Comparison of ENCODE assay signal across 17 cellular contexts in the genomic region with DNA sequence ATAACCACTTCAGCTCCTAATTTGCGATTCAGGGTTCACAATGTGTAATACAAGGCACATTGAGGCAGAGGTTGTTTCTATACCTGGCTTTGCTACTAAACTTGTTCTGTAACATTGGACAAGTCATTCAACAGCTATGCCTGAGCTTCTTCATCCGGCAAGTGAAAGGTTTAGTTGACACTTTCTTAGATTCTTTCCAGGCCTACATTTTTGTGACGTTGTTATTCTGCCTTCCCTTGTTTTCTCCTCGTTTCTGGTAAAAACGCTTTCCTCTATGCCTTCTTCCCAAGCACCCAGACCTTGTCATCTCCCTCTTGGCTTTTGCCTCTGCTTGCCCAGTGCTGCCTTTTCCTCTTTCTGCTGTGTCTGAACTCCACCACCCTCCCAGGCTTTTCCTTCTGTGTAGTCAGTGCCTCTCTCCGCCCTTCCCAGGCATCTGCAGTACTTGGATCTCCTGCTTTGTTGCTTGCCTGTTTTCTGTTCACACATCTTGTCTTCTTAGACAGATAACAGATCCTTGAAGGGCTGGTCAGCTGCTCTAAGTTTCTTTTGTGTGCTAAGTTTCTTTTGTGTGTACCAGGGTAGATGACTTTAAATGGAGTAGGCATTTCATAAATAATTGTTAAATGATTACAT. TPM values are rescaled to one million over a fixed set of nuclear protein-coding genes. Genes with fewer than 3 reads are reported as not detected.
DNase-seq lines count a peak whose midpoint lies in the region; ATAC-seq, FAIRE-seq and TF ChIP-seq lines count a peak whose summit lies in the region.
"Had no signal": no experiment of that assay in that cellular context is flagged by ENCODE, and none has a peak within 500 bp of the region (broad histone marks: within the 10 kb centered on the region; RNA-seq: fewer than 3 reads in every experiment).

No MANE protein-coding gene starts in this region.

- TF ChIP-seq CTCF in mammary epithelial cell (conservative IDR thresholded peaks at IDR 0.05 in 1 of 2, IDR thresholded peaks at IDR 0.05 in 1 of 2; ENCODE audit: extremely low read depth in 1 of 2, insufficient read depth in 1 of 2, low read depth in 1 of 2, low read length in 2 of 2) (no peak), breast epithelium (IDR thresholded peaks at IDR 0.05) (no peak), tibial nerve (IDR thresholded peaks at IDR 0.05) (no peak), MM.1S (IDR thresholded peaks at IDR 0.05; ENCODE audit: low read length) (no peak)

- no peak overlapping the region for H3K14ac ChIP-seq in neuronal stem cell (ENCODE audit: low read length)

- no peak overlapping the region for H2BK5ac ChIP-seq in neuronal stem cell (ENCODE audit: low read length)

- no peak for TF ChIP-seq POLR2A in breast epithelium (IDR thresholded peaks at IDR 0.05)
- no peak for TF ChIP-seq POLR2A in tibial nerve (IDR thresholded peaks at IDR 0.05)

- H2AFZ ChIP-seq in mammary epithelial cell (ENCODE audit: low read depth, low read length): peak overlapping the region; percentile 11
- H2AFZ ChIP-seq in neuronal stem cell (ENCODE audit: low read length): peak overlapping the region; percentile 90
- no peak overlapping the region for H2AFZ ChIP-seq in MM.1S (ENCODE audit: low read length)

- H3K4me2 ChIP-seq in mammary epithelial cell (ENCODE audit: insufficient read depth, low read depth, low read length) (peak overlapping the region; percentile 77), neuronal stem cell (ENCODE audit: insufficient read depth, low read length, poor library complexity, severe bottlenecking) (no peak overlapping the region), MM.1S (ENCODE audit: low read depth, low read length) (no peak overlapping the region)

- H3K9me2 ChIP-seq in MM.1S (replicated peaks; ENCODE audit: insufficient read depth, low read length): no peaks in the 10 kb centered on the region

- no peak overlapping the region for H3K18ac ChIP-seq in neuronal stem cell (ENCODE audit: low read length)

- H3K9me3 ChIP-seq in mammary epithelial cell (replicated peaks; ENCODE audit: insufficient read depth, low read length): no peaks in the 10 kb centered on the region
- no peaks in the 10 kb centered on the region for H3K9me3 ChIP-seq in breast epithelium
- H3K9me3 ChIP-seq in neuronal stem cell (replicated peaks in 1 of 2; ENCODE audit: control insufficient read depth in 2 of 2, insufficient read depth in 1 of 2, low read depth in 1 of 2, low read length in 2 of 2): no peaks in the 10 kb centered on the region
- H3K9me3 ChIP-seq in tibial nerve: no peaks in the 10 kb centered on the region
- H3K9me3 ChIP-seq in MM.1S (replicated peaks; ENCODE audit: insufficient read depth, low read length): no peaks in the 10 kb centered on the region

- peak overlapping the region; percentile 32 for H3K9ac ChIP-seq in mammary epithelial cell (ENCODE audit: insufficient read depth, low read length)
- no peak overlapping the region for H3K9ac ChIP-seq in neuronal stem cell (ENCODE audit: low read depth, low read length, poor library complexity)
- H3K9ac ChIP-seq in MM.1S (ENCODE audit: low read length): no peak overlapping the region

- H3K79me2 ChIP-seq in mammary epithelial cell (ENCODE audit: insufficient read depth, low read length) (peaks cover 88% of the 10 kb centered on the region), MM.1S (ENCODE audit: low read length) (peaks cover 26% of the 10 kb centered on the region)

- no peaks in the 10 kb centered on the region for H4K20me1 ChIP-seq in mammary epithelial cell (ENCODE audit: insufficient read depth, low read length)
- no peaks in the 10 kb centered on the region for H4K20me1 ChIP-seq in MM.1S (ENCODE audit: insufficient read depth, low read length)

- H2BK120ac ChIP-seq in neuronal stem cell (ENCODE audit: low read depth, low read length): no peak overlapping the region

- CTCF ChIA-PET in mammary epithelial cell (lab: Charles Lee; ENCODE audit: low non-redundant PET): interaction anchor here (0.6 kb wide), 1 partner anchor 27 kb away, joined by 6 read pairs; no protein-coding TSS in a partner anchor

- ATAC-seq in esophagus mucosa: peak; percentile 61
- ATAC-seq: activated naive CD8-positive, alpha-beta T cell treated with anti-CD3 and anti-CD28 coated beads, Interleukin-2, amount 50 U/mL, for 24 hours; activated T-cell treated with anti-CD3 and anti-CD28 coated beads, Interleukin-2, amount 50 U/mL, for 4 hours had no signal

- no peaks in the 10 kb centered on the region for H3K36me3 ChIP-seq in mammary epithelial cell (ENCODE audit: insufficient read depth, low read length)
- no peaks in the 10 kb centered on the region for H3K36me3 ChIP-seq in breast epithelium
- H3K36me3 ChIP-seq in neuronal stem cell (replicated peaks in 1 of 2; ENCODE audit: control insufficient read depth in 2 of 2, insufficient read depth in 2 of 2, low read length in 2 of 2): no peaks in the 10 kb centered on the region
- no peaks in the 10 kb centered on the region for H3K36me3 ChIP-seq in tibial nerve
- no peaks in the 10 kb centered on the region for H3K36me3 ChIP-seq in MM.1S (replicated peaks; ENCODE audit: insufficient read depth, low read length)

- dilution Hi-C loops in mammary epithelial cell (cut with HindIII; ENCODE audit: low sequenced_read_pairs): no loop called here

- no peak for TF ChIP-seq EP300 in tibial nerve (IDR thresholded peaks at IDR 0.05)

- H3F3A ChIP-seq in MM.1S (ENCODE audit: insufficient read depth, low read length): peaks cover 3% of the 10 kb centered on the region; the same call in 1 of the 2 replicates

- H2BK15ac ChIP-seq in neuronal stem cell (ENCODE audit: low read length): no peak overlapping the region

- intact Hi-C loops in mammary epithelial cell (cut with micrococcal nuclease) (loop anchor here (1.0 to 10.0 kb wide), 5 partner anchors 25 to 302 kb away; no protein-coding TSS in a partner anchor), breast epithelium (cut with DNase I; ENCODE audit: low total_unique reads) (no loop called here)

- in situ Hi-C loops in mammary epithelial cell (cut with MboI; ENCODE audit: low sequenced_read_pairs in 2 of 2): loop anchor here in 1 of 2 donors (5.0 kb wide), 1 partner anchor 144 kb away; no protein-coding TSS in a partner anchor

- H3K27me3 ChIP-seq in mammary epithelial cell (ENCODE audit: insufficient read depth, low read length) (no peaks in the 10 kb centered on the region), breast epithelium (no peaks in the 10 kb centered on the region), neuronal stem cell (ENCODE audit: control insufficient read depth in 3 of 3, insufficient read depth in 3 of 3, low read depth in 1 of 3, low read length in 3 of 3) (no peaks in the 10 kb centered on the region), tibial nerve (no peaks in the 10 kb centered on the region), MM.1S (replicated peaks; ENCODE audit: insufficient read depth, low read length) (no peaks in the 10 kb centered on the region)

- peaks cover 7% of the 10 kb centered on the region for H3K79me1 ChIP-seq in neuronal stem cell (ENCODE audit: low read depth, low read length)

- no peak overlapping the region for H4K8ac ChIP-seq in neuronal stem cell (ENCODE audit: low read depth, low read length)

- 14% methylated on average over 6 of the region's 6 CpGs for WGBS in mammary epithelial cell (ENCODE audit: low coverage, missing lambda C conversion rate)
- WGBS in neuronal stem cell (ENCODE audit: extremely low coverage in 2 of 2, insufficient read length in 2 of 2, insufficient replicate concordance in 1 of 2), 2 donors: no CpG with 5 or more reads among the region's 6 CpGs
- WGBS in tibial nerve, 2 donors: 70 to 78% methylated on average over 6 of the region's 6 CpGs

- H3K23ac ChIP-seq in neuronal stem cell (ENCODE audit: low read depth, low read length, poor library complexity): no peak overlapping the region

- no peak overlapping the region for H3K4ac ChIP-seq in neuronal stem cell (ENCODE audit: low read length)

- H3K4me1 ChIP-seq in mammary epithelial cell (ENCODE audit: insufficient read depth, low read length) (peaks cover 47% of the 10 kb centered on the region), breast epithelium (no peaks in the 10 kb centered on the region), neuronal stem cell (ENCODE audit: control insufficient read depth in 2 of 2, insufficient read depth in 1 of 2, low read depth in 1 of 2, low read length in 2 of 2) (peaks cover 15 to 25% of the 10 kb centered on the region in 2 donors), tibial nerve (peaks cover 0 to 24% (median 9%) of the 10 kb centered on the region in 4 donors), MM.1S (ENCODE audit: low read length) (peaks cover 9% of the 10 kb centered on the region; the same call in 1 of the 2 replicates)

- BruUV-seq in mammary epithelial cell (replicated peaks; lab: Mats Ljungman, UMichigan): TSS peak; percentile 46

- no peak overlapping the region for H2BK12ac ChIP-seq in neuronal stem cell (ENCODE audit: low read length)

- H3K27ac ChIP-seq in mammary epithelial cell (ENCODE audit: insufficient read depth, low read depth, low read length) (peak overlapping the region; percentile 91), breast epithelium (peak overlapping the region in 1 of 2 donors; percentile 89), neuronal stem cell (replicated peaks; ENCODE audit: low read length) (no peak overlapping the region), tibial nerve (peak overlapping the region in 3 of 4 donors; percentile 88 to 97 (median 96)), MM.1S (ENCODE audit: low read length) (no peak overlapping the region)

- DNase-seq in mammary epithelial cell (peak; percentile 71), breast epithelium (ENCODE audit: low spot score in 2 of 2) (no peak), neuronal stem cell (ENCODE audit: low spot score) (no peak), tibial nerve (ENCODE audit: low spot score in 2 of 2) (no peak), NCI-H524 treated with DMSO at 0.1 percent for 48 hours (lab: John Stamatoyannopoulos, UW) (no peak), MM.1S (no peak), frontal cortex (ENCODE audit: low spot score in 2 of 2) (no peak)
- DNase-seq: activated CD4-positive, alpha-beta T cell treated with anti-CD3 and anti-CD28 coated beads, Interleukin-2, amount 50 U/mL, for 1 hour; activated naive CD8-positive, alpha-beta T cell treated with anti-CD3 and anti-CD28 coated beads, Interleukin-2, amount 50 U/mL, for 24 hours; activated T-cell treated with anti-CD3 and anti-CD28 coated beads, Interleukin-2, amount 50 U/mL, for 4 hours; DMS79; immature natural killer cell; NCI-H2081 treated with DMSO at 0.1 percent for 48 hours had no signal

- no peak overlapping the region for H4K91ac ChIP-seq in neuronal stem cell (ENCODE audit: low read depth, low read length, poor library complexity)

- H2AK5ac ChIP-seq in neuronal stem cell (ENCODE audit: low read depth, low read length): no peak overlapping the region

- H3K4me3 ChIP-seq in mammary epithelial cell (replicated peaks in 1 of 3; ENCODE audit: insufficient read depth in 1 of 3, low read depth in 2 of 3, low read length in 3 of 3) (no peak overlapping the region), breast epithelium (no peak overlapping the region), neuronal stem cell (ENCODE audit: low read length in 2 of 2) (no peak overlapping the region), tibial nerve (no peak overlapping the region), MM.1S (ENCODE audit: low read length) (no peak overlapping the region)

- no peak for FAIRE-seq in frontal cortex (lab: Jason Lieb, UNC)
- FAIRE-seq: A204.1, colon, urothelium cell line had no signal

RNA-seq across cellular contexts. Expression of a gene that starts 1.4 kb away (rescaled TPM):
- total RNA-seq in mammary epithelial cell (100 to 1,000 TPM; 181 to 201 TPM), breast epithelium (10 to 100 TPM; 35.5 to 41.4 (median 39.0) TPM), esophagus mucosa (52.4 TPM), tibial nerve (10 to 100 TPM; 46.5 to 58.0 (median 51.9) TPM), frontal cortex (35.5 TPM)
- 87.4 TPM for polyA plus RNA-seq in mammary epithelial cell
- polyA minus RNA-seq in mammary epithelial cell: 304 TPM
- 12.4 TPM for polyA plus RNA-seq in neuronal stem cell (2013, experiment 1 of 2)
- polyA plus RNA-seq in neuronal stem cell (2013, experiment 2 of 2): 12.2 TPM

Comparison
In these comparisons a context has a peak if more than half of its experiments do, and no peak if none do; other contexts are left out.
1. H3K27ac ChIP-seq: peak in mammary epithelial cell (single experiment) and tibial nerve (3 of 4); none in neuronal stem cell (single experiment) and MM.1S (single experiment).